In genomic region chr18:60022671-60023276, GRCh38 we compare ENCODE assay signal across 1 cellular context.
TF ChIP-seq lines count a peak whose summit lies in the region.

No MANE protein-coding gene starts in this region.

TF ChIP-seq in IMR-90, 13 proteins besides CTCF, POLR2A, EP300 and RAD21 (continued from another document):
- no peak for TF ChIP-seq USF2 (IDR thresholded peaks at IDR 0.05; ENCODE audit: low read depth, low read length)
TF ChIP-seq in IMR-90: peak in this region for 0.
